ENCODE assay signal across 26 cellular contexts in genomic region chr9:74533253-74533652, GRCh38. TPM values are rescaled to one million over a fixed set of nuclear protein-coding genes. Genes with fewer than 3 reads are reported as not detected.
"Had no signal": no experiment of that assay in that cellular context is flagged by ENCODE, and none has a peak within 500 bp of the region (broad histone marks: within the 10 kb centered on the region; RNA-seq: fewer than 3 reads in every experiment).

No MANE protein-coding gene starts in this region.

- H3K9me3 ChIP-seq: colonic mucosa, esophagus muscularis mucosa, esophagus squamous epithelium, gastrocnemius medialis, gastroesophageal sphincter, heart left ventricle, heart right ventricle had no signal

- H3K4me2 ChIP-seq: hepatocyte had no signal

- H3K4me1 ChIP-seq: colonic mucosa, esophagus muscularis mucosa, esophagus squamous epithelium, foreskin keratinocyte, gastrocnemius medialis, gastroesophageal sphincter, heart left ventricle, heart right ventricle had no signal

- H2AFZ ChIP-seq: hepatocyte had no signal

- DNase-seq: colonic mucosa; cortex of kidney; dermis blood vessel endothelial cell; dorsolateral prefrontal cortex; effector CD4-positive, alpha-beta T cell; effector CD8-positive, alpha-beta T cell; effector memory CD4-positive, alpha-beta T cell; effector memory CD8-positive, alpha-beta T cell; endodermal cell; erythroblast; esophagus squamous epithelium; foreskin fibroblast; foreskin keratinocyte; foreskin melanocyte; gastrocnemius medialis; glutamatergic neuron; head of caudate nucleus; heart left ventricle; heart right ventricle had no signal

- H3K36me3 ChIP-seq: colonic mucosa, esophagus muscularis mucosa, esophagus squamous epithelium, gastrocnemius medialis, gastroesophageal sphincter, heart left ventricle, heart right ventricle had no signal

- H3K27me3 ChIP-seq: colonic mucosa, esophagus squamous epithelium, gastrocnemius medialis, heart left ventricle, hepatocyte had no signal

- H3K79me2 ChIP-seq: hepatocyte had no signal

- ATAC-seq: effector memory CD8-positive, alpha-beta T cell; esophagus mucosa; foreskin keratinocyte; gastrocnemius medialis; gastroesophageal sphincter; heart left ventricle; heart right ventricle had no signal

- H3K4me3 ChIP-seq: colonic mucosa, coronary artery, dorsolateral prefrontal cortex, esophagus muscularis mucosa, esophagus squamous epithelium, gastrocnemius medialis, gastroesophageal sphincter, heart left ventricle, heart right ventricle, hepatocyte had no signal

- H3K27ac ChIP-seq: colonic mucosa, coronary artery, dorsolateral prefrontal cortex, epithelial cell of prostate, esophagus muscularis mucosa, esophagus squamous epithelium, foreskin keratinocyte, gastrocnemius medialis, gastroesophageal sphincter, heart left ventricle, heart right ventricle, hepatocyte had no signal

RNA-seq across cellular contexts. Expression of gene RORB, which starts 36.1 kb away (rescaled TPM):
- polyA plus RNA-seq: endothelial cell of umbilical vein, foreskin keratinocyte, hepatocyte had no signal
